17 cellular contexts compared by ENCODE assay signal in the genomic region with DNA sequence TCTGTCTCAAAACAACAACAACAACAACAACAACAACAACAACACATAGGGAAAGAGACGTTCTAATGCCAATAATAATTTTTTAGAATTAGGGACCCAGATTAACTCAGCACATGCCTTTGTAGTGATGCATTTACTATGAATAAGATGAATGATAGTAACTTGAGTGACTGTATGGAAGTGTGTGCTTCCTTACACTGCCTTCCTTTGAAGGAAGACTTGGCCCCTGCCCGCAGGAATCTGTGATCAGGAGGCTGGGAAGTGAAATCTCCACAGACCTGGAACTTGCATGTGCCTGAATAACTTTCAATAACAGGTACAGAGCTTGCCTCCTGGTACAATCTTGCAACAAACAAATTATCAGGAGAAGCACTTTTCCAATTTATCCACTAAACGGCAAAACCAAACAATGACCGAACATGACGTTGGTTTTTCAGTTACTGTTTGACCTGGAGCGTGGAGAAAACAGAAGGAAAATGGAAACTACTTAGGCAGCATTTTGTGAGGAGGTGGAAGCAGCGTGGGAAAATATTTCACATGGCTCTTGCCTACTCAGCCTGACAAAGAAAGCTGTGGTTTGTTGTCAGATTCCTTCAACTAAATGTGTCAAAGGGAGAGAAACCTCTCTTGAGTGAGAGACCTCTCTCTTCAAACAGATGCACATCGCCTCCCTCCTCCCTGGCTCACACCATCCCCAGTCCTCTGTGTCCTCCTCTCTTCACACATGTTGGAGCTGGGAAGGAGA. TPM values are rescaled to one million over a fixed set of nuclear protein-coding genes. Genes with fewer than 3 reads are reported as not detected.
DNase-seq lines count a peak whose midpoint lies in the region; TF ChIP-seq lines count a peak whose summit lies in the region.
"Had no signal": no experiment of that assay in that cellular context is flagged by ENCODE, and none has a peak within 500 bp of the region (broad histone marks: within the 10 kb centered on the region; RNA-seq: fewer than 3 reads in every experiment).

No MANE protein-coding gene starts in this region.

- H3K4me3 Mint-ChIP-seq in MCF 10A (ENCODE audit: unreplicated experiment), result no peak overlapping the region
- H3K4me3 Mint-ChIP-seq: activated naive CD8-positive, alpha-beta T cell treated with anti-CD3 and anti-CD28 coated beads, Interleukin-2, amount 10 ng/mL, durations not matched to agents 7 days and 5 days; dendritic cell treated with granulocyte-macrophage colony-stimulating factor and Interleukin-4, amounts not matched to agents 40 ng/mL and 50 ng/mL, for 4 days; T-cell had no signal

- intact Hi-C loops in MCF 10A (cut with micrococcal nuclease), result no loop called here

- no peak overlapping the region for H3K4me3 ChIP-seq in epithelial cell of proximal tubule (ENCODE audit: low read depth, low read length)
- H3K4me3 ChIP-seq: A549 had no signal

- H3K36me3 Mint-ChIP-seq in MCF 10A (ENCODE audit: insufficient read depth, unreplicated experiment), result no peaks in the 10 kb centered on the region
- H3K36me3 Mint-ChIP-seq: activated naive CD8-positive, alpha-beta T cell treated with anti-CD3 and anti-CD28 coated beads, Interleukin-2, amount 10 ng/mL, durations not matched to agents 7 days and 5 days; T-cell had no signal

- BruUV-seq in MCF 10A (replicated peaks; lab: Mats Ljungman, UMichigan), result no TSS peak

- POLR2A ChIA-PET in MCF 10A (lab: Yijun Ruan, JAX), result interaction anchor here (1.6 kb wide), 1 partner anchor 8 kb away, joined by 4 read pairs; no protein-coding TSS in a partner anchor

- no peaks in the 10 kb centered on the region for H3K27me3 Mint-ChIP-seq in MCF 10A (ENCODE audit: insufficient read depth, unreplicated experiment)

- H3K27ac Mint-ChIP-seq in MCF 10A (ENCODE audit: low read depth, unreplicated experiment), result no peak overlapping the region
- H3K27ac Mint-ChIP-seq: activated naive CD8-positive, alpha-beta T cell treated with anti-CD3 and anti-CD28 coated beads, Interleukin-2, amount 10 ng/mL, durations not matched to agents 7 days and 5 days; dendritic cell treated with granulocyte-macrophage colony-stimulating factor and Interleukin-4, amounts not matched to agents 40 ng/mL and 50 ng/mL, for 4 days; T-cell had no signal

- CTCF ChIA-PET in MCF 10A (lab: Yijun Ruan, JAX), result interaction anchor here (0.7 kb wide), 1 partner anchor 12 kb away, joined by 3 read pairs; no protein-coding TSS in a partner anchor

- no peak for TF ChIP-seq CTCF in epithelial cell of proximal tubule (conservative IDR thresholded peaks at IDR 0.05; ENCODE audit: low read depth, low read length)
- no peak for TF ChIP-seq CTCF in MCF 10A (IDR thresholded peaks at IDR 0.05; ENCODE audit: unreplicated experiment)

- DNase-seq in AG08395 (ENCODE audit: low spot score) (peak; percentile 33), RKO (ENCODE audit: low spot score) (peak; percentile 18), epithelial cell of proximal tubule (ENCODE audit: low read depth) (peak; percentile 92), myocyte (ENCODE audit: low read depth) (peak; percentile 72), NOMO-1 treated with DMSO at 0.1 percent for 48 hours (lab: John Stamatoyannopoulos, UW; ENCODE audit: unreplicated experiment) (no peak), NCI-H82 (lab: John Stamatoyannopoulos, UW) (no peak), MCF 10A (ENCODE audit: unreplicated experiment) (no peak), NCI-H2196 (lab: John Stamatoyannopoulos, UW; ENCODE audit: unreplicated experiment) (no peak)
- DNase-seq: activated CD4-positive, CD25-positive, alpha-beta regulatory T cell treated with anti-CD3 and anti-CD28 coated beads, Interleukin-2, amount 50 U/mL, for 72 hours; activated naive CD8-positive, alpha-beta T cell treated with anti-CD3 and anti-CD28 coated beads, Interleukin-2, amount 10 ng/mL, durations not matched to agents 7 days and 5 days; left colon; NCI-H1092; NCI-H226; stimulated activated CD4-positive, alpha-beta T cell treated with anti-CD3 and anti-CD28 coated beads, Interleukin-15, amount 100 ng/mL, for 24 hours; T-cell had no signal

- no peaks in the 10 kb centered on the region for H3K9me3 Mint-ChIP-seq in MCF 10A (ENCODE audit: unreplicated experiment)

- no peaks in the 10 kb centered on the region for H3K4me1 Mint-ChIP-seq in MCF 10A (ENCODE audit: insufficient read depth, unreplicated experiment)
- H3K4me1 Mint-ChIP-seq: activated naive CD8-positive, alpha-beta T cell treated with anti-CD3 and anti-CD28 coated beads, Interleukin-2, amount 10 ng/mL, durations not matched to agents 7 days and 5 days; T-cell had no signal

RNA-seq across cellular contexts. Expression of a gene that starts 10.1 kb away (rescaled TPM):
- total RNA-seq in epithelial cell of proximal tubule (not detected in 2 replicates), myocyte (0.08 and 0.52 TPM in 2 replicates), MCF 10A (2022) (0.20 TPM in 1 of 2 replicates, not detected in the other)
- 0.81 TPM for polyA plus RNA-seq in myocyte (2012)
- total RNA-seq: activated naive CD8-positive, alpha-beta T cell treated with anti-CD3 and anti-CD28 coated beads, Interleukin-2, amount 10 ng/mL, durations not matched to agents 7 days and 5 days; T-cell had no signal

Comparison
In these comparisons a context has a peak if more than half of its experiments do, and no peak if none do; other contexts are left out.
1. DNase-seq: peak in AG08395 (single experiment), RKO (single experiment), epithelial cell of proximal tubule (single experiment) and myocyte (single experiment); none in NOMO-1 treated with DMSO at 0.1 percent for 48 hours (single experiment), NCI-H82 (single experiment), MCF 10A (single experiment) and NCI-H2196 (single experiment).